Comparison of ENCODE assay signal across 1 cellular context in the genomic region with DNA sequence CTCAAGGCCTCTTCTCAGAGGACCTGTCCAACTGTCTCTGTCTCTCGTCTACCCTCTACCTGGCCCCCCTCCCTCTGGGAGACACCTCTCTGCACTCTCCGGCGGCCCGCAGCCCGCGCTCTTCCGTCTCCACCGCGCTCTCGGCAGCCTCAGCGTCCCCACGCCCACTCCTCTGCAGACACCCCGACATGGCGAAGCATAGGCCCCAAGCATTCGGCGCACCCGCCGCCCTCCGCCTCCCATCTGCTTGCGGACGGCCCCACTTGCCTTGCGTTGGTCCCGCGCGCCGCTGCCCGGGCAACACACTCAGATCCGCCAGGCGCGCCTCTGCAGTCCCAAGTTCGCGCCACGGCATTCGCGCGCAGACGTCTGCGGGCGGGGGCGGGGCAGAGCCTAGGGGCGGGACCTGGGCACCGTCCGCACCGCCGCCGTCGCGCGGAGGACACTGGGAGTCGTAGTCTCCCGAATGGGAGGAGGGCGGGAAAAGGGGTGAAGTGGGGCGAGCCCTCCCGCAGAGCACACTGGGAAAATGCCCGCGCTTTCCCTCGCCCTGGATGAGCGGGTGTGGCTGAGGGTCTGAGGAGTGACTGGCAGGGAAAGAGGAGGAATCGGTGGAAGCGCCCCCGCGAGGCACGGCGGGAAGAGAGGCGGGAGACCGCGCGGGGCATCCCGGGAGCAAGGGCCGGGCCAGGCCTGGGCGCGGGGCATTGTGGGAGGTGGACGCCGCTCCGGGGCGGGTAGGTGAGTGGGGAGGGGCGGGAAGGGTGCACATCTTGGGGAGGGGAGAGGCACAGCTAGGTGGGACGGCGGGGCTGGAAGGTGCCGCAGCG.
TF ChIP-seq lines count a peak whose summit lies in the region.

LIG1 (minus strand) TSS at position 371 of the 830 bp plus-strand sequence. CDS start 4,778 bp downstream, outside the sequence.
ZSWIM9 (plus strand) TSS at position 707 of the 830 bp plus-strand sequence. CDS start 1,123 bp downstream, outside the sequence.

TF ChIP-seq in HepG2, 621 proteins besides CTCF, POLR2A, EP300 and RAD21 (continued from another document):
- TF ChIP-seq, protein P1, sequence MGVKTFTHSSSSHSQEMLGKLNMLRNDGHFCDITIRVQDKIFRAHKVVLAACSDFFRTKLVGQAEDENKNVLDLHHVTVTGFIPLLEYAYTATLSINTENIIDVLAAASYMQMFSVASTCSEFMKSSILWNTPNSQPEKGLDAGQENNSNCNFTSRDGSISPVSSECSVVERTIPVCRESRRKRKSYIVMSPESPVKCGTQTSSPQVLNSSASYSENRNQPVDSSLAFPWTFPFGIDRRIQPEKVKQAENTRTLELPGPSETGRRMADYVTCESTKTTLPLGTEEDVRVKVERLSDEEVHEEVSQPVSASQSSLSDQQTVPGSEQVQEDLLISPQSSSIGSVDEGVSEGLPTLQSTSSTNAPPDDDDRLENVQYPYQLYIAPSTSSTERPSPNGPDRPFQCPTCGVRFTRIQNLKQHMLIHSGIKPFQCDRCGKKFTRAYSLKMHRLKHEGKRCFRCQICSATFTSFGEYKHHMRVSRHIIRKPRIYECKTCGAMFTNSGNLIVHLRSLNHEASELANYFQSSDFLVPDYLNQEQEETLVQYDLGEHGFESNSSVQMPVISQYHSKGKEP (CRISPR knock-in tag; IDR thresholded peaks at IDR 0.05) = no peak; the same call in 1 of the 2 replicates
- TF ChIP-seq ZNF879 (CRISPR knock-in tag; IDR thresholded peaks at IDR 0.05) = peak; percentile 62; the same call in 1 of the 2 replicates
